In the genomic region with DNA sequence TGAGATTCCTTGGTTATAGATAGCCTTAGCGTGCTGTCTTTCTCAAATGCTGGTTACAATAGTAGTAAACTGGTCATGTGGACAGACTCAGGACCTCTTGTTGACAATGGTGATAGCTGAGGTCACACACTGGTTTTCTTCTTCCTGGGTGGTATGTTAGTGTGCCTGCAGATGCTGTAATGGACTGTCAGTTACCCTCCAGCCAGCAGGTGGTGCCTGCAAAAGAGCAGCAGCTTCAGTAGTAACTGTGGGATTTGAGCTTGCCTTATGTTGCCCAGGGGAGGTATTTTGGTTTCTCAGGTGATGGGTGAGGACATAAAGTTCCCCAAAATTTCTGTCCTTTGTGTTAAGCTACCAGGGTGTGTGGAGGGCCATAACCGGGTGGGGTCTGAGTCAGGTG, we compare ENCODE assay signal across 28 cellular contexts.
"Had no signal": no experiment of that assay in that cellular context is flagged by ENCODE, and none has a peak within 500 bp of the region (broad histone marks: within the 10 kb centered on the region; RNA-seq: fewer than 3 reads in every experiment).

No MANE protein-coding gene starts in this region.

- H3K36me3 Mint-ChIP-seq: stimulated activated effector memory CD8-positive, alpha-beta T cell treated with anti-CD3 and anti-CD28 coated beads, Interleukin-12 subunit alpha, Interleukin-12 subunit beta, amount 100 ng/mL, for 72 hours had no signal

- H3K36me3 ChIP-seq: brain microvascular endothelial cell, gastroesophageal sphincter, thoracic aorta, uterus had no signal

- H3K4me3 Mint-ChIP-seq: activated T-cell treated with anti-CD3 and anti-CD28 coated beads, Interleukin-2, amount 50 U/mL, for 4 hours; activated T-helper 17 cell treated with anti-CD3 and anti-CD28 coated beads, Interleukin-2, amount 50 U/mL, for 72 hours; effector memory CD8-positive, alpha-beta T cell; nephron; stimulated activated effector memory CD8-positive, alpha-beta T cell treated with anti-CD3 and anti-CD28 coated beads, Interleukin-12 subunit alpha, Interleukin-12 subunit beta, amount 100 ng/mL, for 72 hours; stimulated activated naive CD8-positive, alpha-beta T cell treated with anti-CD3 and anti-CD28 coated beads, Interleukin-15, Interleukin-2, amounts not matched to agents 100 ng/mL and 50 ng/mL, for 24 hours had no signal

- FAIRE-seq: astrocyte, endothelial cell of umbilical vein, keratinocyte had no signal

- H3K27me3 ChIP-seq: brain microvascular endothelial cell, gastroesophageal sphincter, hepatocyte, uterus had no signal

- H3K4me1 Mint-ChIP-seq: activated T-helper 17 cell treated with anti-CD3 and anti-CD28 coated beads, Interleukin-2, amount 50 U/mL, for 72 hours; nephron; stimulated activated effector memory CD8-positive, alpha-beta T cell treated with anti-CD3 and anti-CD28 coated beads, Interleukin-12 subunit alpha, Interleukin-12 subunit beta, amount 100 ng/mL, for 72 hours had no signal

- H3K4me3 ChIP-seq: gastroesophageal sphincter, hepatocyte, skin epidermis, thoracic aorta, uterus had no signal

- H3K27ac Mint-ChIP-seq: activated T-helper 17 cell treated with anti-CD3 and anti-CD28 coated beads, Interleukin-2, amount 50 U/mL, for 72 hours; effector memory CD8-positive, alpha-beta T cell; nephron; stimulated activated effector memory CD8-positive, alpha-beta T cell treated with anti-CD3 and anti-CD28 coated beads, Interleukin-12 subunit alpha, Interleukin-12 subunit beta, amount 100 ng/mL, for 72 hours; stimulated activated naive CD8-positive, alpha-beta T cell treated with anti-CD3 and anti-CD28 coated beads, Interleukin-15, Interleukin-2, amounts not matched to agents 100 ng/mL and 50 ng/mL, for 24 hours had no signal

- DNase-seq: activated CD4-positive, alpha-beta T cell treated with anti-CD3 and anti-CD28 coated beads for 48 hours; activated CD4-positive, alpha-beta T cell treated with anti-CD3 and anti-CD28 coated beads, Interleukin-2, amount 50 U/mL, for 48 hours; activated CD8-positive, alpha-beta memory T cell treated with anti-CD3 and anti-CD28 coated beads for 24 hours; activated gamma-delta T cell treated with Interleukin-2 at 50 U/mL for 16 hours; activated naive CD4-positive, alpha-beta T cell treated with anti-CD3 and anti-CD28 coated beads, Interleukin-2, amount 50 U/mL, for 16 hours; activated T-cell treated with anti-CD3 and anti-CD28 coated beads, Interleukin-2, amount 50 U/mL, for 4 hours; amniotic stem cell; brain microvascular endothelial cell; caudate nucleus; cortex of kidney; effector memory CD8-positive, alpha-beta T cell; left cardiac atrium; left ventricle myocardium superior; stimulated activated CD4-positive, alpha-beta T cell treated with anti-CD3 and anti-CD28 coated beads, Interleukin-12 subunit alpha, Interleukin-12 subunit beta, amount 100 ng/mL, for 4 hours; stimulated activated CD4-positive, alpha-beta T cell treated with anti-CD3 and anti-CD28 coated beads, Interleukin-4, amount 100 ng/mL, for 1 hour; trophoblast cell; uterus had no signal
